ENCODE assay signal across 11 cellular contexts in genomic region chrX:70398899-70399298, GRCh38. TPM values are rescaled to one million over a fixed set of nuclear protein-coding genes. Genes with fewer than 3 reads are reported as not detected.
DNase-seq lines count a peak whose midpoint lies in the region; ATAC-seq and TF ChIP-seq lines count a peak whose summit lies in the region.
"Had no signal": no experiment of that assay in that cellular context is flagged by ENCODE, and none has a peak within 500 bp of the region (broad histone marks: within the 10 kb centered on the region; RNA-seq: fewer than 3 reads in every experiment).

No MANE protein-coding gene starts in this region.

- H3K4me3 Mint-ChIP-seq in activated T-helper 1 cell treated with anti-CD3 and anti-CD28 coated beads, Interleukin-12 subunit alpha, Interleukin-12 subunit beta, Interleukin-2, Interleukin-4 antibody, amounts not matched to agents 30 ng/mL and 10 ng/mL and 1 ng/mL, durations not matched to agents 14 hours and 24 hours and 36 hours = no peak overlapping the region
- H3K4me3 Mint-ChIP-seq in immature natural killer cell = peak overlapping the region; percentile 47 to 78 (median 55)

- no peaks in the 10 kb centered on the region for H3K9me3 ChIP-seq in WERI-Rb-1 (ENCODE audit: severe bottlenecking)
- H3K9me3 ChIP-seq: vagina had no signal

- peaks cover 16% of the 10 kb centered on the region for H3K36me3 Mint-ChIP-seq in activated T-helper 1 cell treated with anti-CD3 and anti-CD28 coated beads, Interleukin-12 subunit alpha, Interleukin-12 subunit beta, Interleukin-2, Interleukin-4 antibody, amounts not matched to agents 30 ng/mL and 10 ng/mL and 1 ng/mL, durations not matched to agents 14 hours and 24 hours and 36 hours (ENCODE audit: low read depth)
- no peaks in the 10 kb centered on the region for H3K36me3 Mint-ChIP-seq in immature natural killer cell

- DNase-seq in AG04449 (ENCODE audit: low read depth, low spot score) (peak; percentile 14), HuH-7.5 (ENCODE audit: low spot score) (peak; percentile 6), immature natural killer cell (peak; percentile 62 to 70 (median 64)), WERI-Rb-1 (no peak), NCI-H1694 (lab: John Stamatoyannopoulos, UW) (no peak), ecto neural progenitor cell (ENCODE audit: low spot score) (no peak)
- no peak for DNase-seq in activated T-helper 1 cell treated with anti-CD3 and anti-CD28 coated beads, Interleukin-12 subunit alpha, Interleukin-12 subunit beta, Interleukin-2, Interleukin-4 antibody, amounts not matched to agents 30 ng/mL and 10 ng/mL and 1 ng/mL, durations not matched to agents 14 hours and 24 hours and 36 hours (ENCODE audit: low spot score)
- DNase-seq: NCI-H187 had no signal

- POLR2A ChIA-PET in AG04449 (lab: Yijun Ruan, JAX) = no interaction called here

- peaks cover 3% of the 10 kb centered on the region for H3K27me3 ChIP-seq in WERI-Rb-1 (ENCODE audit: insufficient read depth, low read depth, severe bottlenecking)
- H3K27me3 ChIP-seq: vagina had no signal

- no peaks in the 10 kb centered on the region for H3K27me3 Mint-ChIP-seq in activated T-helper 1 cell treated with anti-CD3 and anti-CD28 coated beads, Interleukin-12 subunit alpha, Interleukin-12 subunit beta, Interleukin-2, Interleukin-4 antibody, amounts not matched to agents 30 ng/mL and 10 ng/mL and 1 ng/mL, durations not matched to agents 14 hours and 24 hours and 36 hours (ENCODE audit: insufficient read depth)
- H3K27me3 Mint-ChIP-seq in immature natural killer cell (ENCODE audit: low read depth in 3 of 3) = peaks cover 0 to 8% (median 2%) of the 10 kb centered on the region in 3 donors

- intact Hi-C loops in activated T-helper 1 cell treated with anti-CD3 and anti-CD28 coated beads, Interleukin-12 subunit alpha, Interleukin-12 subunit beta, Interleukin-2, Interleukin-4 antibody, amounts not matched to agents 30 ng/mL and 10 ng/mL and 1 ng/mL, durations not matched to agents 14 hours and 24 hours and 36 hours (cut with micrococcal nuclease) = no loop called here

- H3K4me1 Mint-ChIP-seq in activated T-helper 1 cell treated with anti-CD3 and anti-CD28 coated beads, Interleukin-12 subunit alpha, Interleukin-12 subunit beta, Interleukin-2, Interleukin-4 antibody, amounts not matched to agents 30 ng/mL and 10 ng/mL and 1 ng/mL, durations not matched to agents 14 hours and 24 hours and 36 hours (ENCODE audit: low read depth) = no peaks in the 10 kb centered on the region
- peaks cover 13 to 14% of the 10 kb centered on the region in 2 donors for H3K4me1 Mint-ChIP-seq in immature natural killer cell

- peak overlapping the region; percentile 29 for H3K27ac Mint-ChIP-seq in activated T-helper 1 cell treated with anti-CD3 and anti-CD28 coated beads, Interleukin-12 subunit alpha, Interleukin-12 subunit beta, Interleukin-2, Interleukin-4 antibody, amounts not matched to agents 30 ng/mL and 10 ng/mL and 1 ng/mL, durations not matched to agents 14 hours and 24 hours and 36 hours
- H3K27ac Mint-ChIP-seq in immature natural killer cell = peak overlapping the region; percentile 92 to 96 (median 94)

- no peak for ATAC-seq in HG03045 (IDR thresholded peaks at IDR 0.05; ENCODE audit: unreplicated experiment)

- no peaks in the 10 kb centered on the region for H3K9me3 Mint-ChIP-seq in activated T-helper 1 cell treated with anti-CD3 and anti-CD28 coated beads, Interleukin-12 subunit alpha, Interleukin-12 subunit beta, Interleukin-2, Interleukin-4 antibody, amounts not matched to agents 30 ng/mL and 10 ng/mL and 1 ng/mL, durations not matched to agents 14 hours and 24 hours and 36 hours
- H3K9me3 Mint-ChIP-seq in immature natural killer cell = no peaks in the 10 kb centered on the region

- no peak overlapping the region for H3K4me3 ChIP-seq in AG04449 (ENCODE audit: low read depth, low read length)
- H3K4me3 ChIP-seq in WERI-Rb-1 (ENCODE audit: low read depth, low read length) = no peak overlapping the region
- H3K4me3 ChIP-seq: vagina had no signal

- peaks cover 24% of the 10 kb centered on the region for H3K36me3 ChIP-seq in WERI-Rb-1
- H3K36me3 ChIP-seq: vagina had no signal

- no peak overlapping the region for H3K27ac ChIP-seq in WERI-Rb-1
- H3K27ac ChIP-seq: vagina had no signal

- TF ChIP-seq CTCF in AG04449 (IDR thresholded peaks at IDR 0.05; ENCODE audit: insufficient read depth, low read length, missing control alignments) = no peak
- TF ChIP-seq CTCF in WERI-Rb-1 (IDR thresholded peaks at IDR 0.05; ENCODE audit: low read depth, low read length) = no peak

- CTCF ChIA-PET in AG04449 (lab: Yijun Ruan, JAX) = no interaction called here

RNA-seq across cellular contexts. Expression of gene GDPD2, which starts 24.2 kb away (rescaled TPM):
- 0.10 TPM in 1 of 2 replicates, not detected in the other for total RNA-seq in activated T-helper 1 cell treated with anti-CD3 and anti-CD28 coated beads, Interleukin-12 subunit alpha, Interleukin-12 subunit beta, Interleukin-2, Interleukin-4 antibody, amounts not matched to agents 30 ng/mL and 10 ng/mL and 1 ng/mL, durations not matched to agents 14 hours and 24 hours and 36 hours
- not detected for polyA plus RNA-seq in immature natural killer cell
- total RNA-seq: mononuclear cell, vagina had no signal

RNA-seq across cellular contexts. Expression of gene DLG3, which starts 45.7 kb away (rescaled TPM):
- 41.5 and 43.5 TPM in 2 replicates for total RNA-seq in activated T-helper 1 cell treated with anti-CD3 and anti-CD28 coated beads, Interleukin-12 subunit alpha, Interleukin-12 subunit beta, Interleukin-2, Interleukin-4 antibody, amounts not matched to agents 30 ng/mL and 10 ng/mL and 1 ng/mL, durations not matched to agents 14 hours and 24 hours and 36 hours
- 1 to 10 TPM; 1.9 to 9.9 (median 6.6) TPM for polyA plus RNA-seq in immature natural killer cell

Comparison
In these comparisons a context has a peak if more than half of its experiments do, and no peak if none do; other contexts are left out.
1. DNase-seq: peak in AG04449 (single experiment), HuH-7.5 (single experiment) and immature natural killer cell (3 of 3); none in activated T-helper 1 cell treated with anti-CD3 and anti-CD28 coated beads, Interleukin-12 subunit alpha, Interleukin-12 subunit beta, Interleukin-2, Interleukin-4 antibody, amounts not matched to agents 30 ng/mL and 10 ng/mL and 1 ng/mL, durations not matched to agents 14 hours and 24 hours and 36 hours (single experiment), WERI-Rb-1 (single experiment), NCI-H1694 (single experiment) and ecto neural progenitor cell (single experiment).